In genomic region chr2:39488450-39488849, GRCh38 we compare ENCODE assay signal across 12 cellular contexts. TPM values are rescaled to one million over a fixed set of nuclear protein-coding genes. Genes with fewer than 3 reads are reported as not detected.
DNase-seq lines count a peak whose midpoint lies in the region; ATAC-seq, FAIRE-seq and TF ChIP-seq lines count a peak whose summit lies in the region.
"Had no signal": no experiment of that assay in that cellular context is flagged by ENCODE, and none has a peak within 500 bp of the region (broad histone marks: within the 10 kb centered on the region; RNA-seq: fewer than 3 reads in every experiment).

No MANE protein-coding gene starts in this region.

- H3K27ac ChIP-seq in substantia nigra (ENCODE audit: low read depth, low read length, poor library complexity, severe bottlenecking), result no peak overlapping the region

- H3K9me3 Mint-ChIP-seq in WTC11, result no peaks in the 10 kb centered on the region; the same call in 1 of the 2 replicates

- CTCF ChIA-PET in WTC11 (lab: Charles Lee), result interaction anchor here (0.7 kb wide), 1 partner anchor 57 kb away, joined by 3 read pairs; no protein-coding TSS in a partner anchor

- ATAC-seq in WTC11, result no peak

- DNase-seq in NK-92 treated with Interleukin-12 subunit alpha and Interleukin-12 subunit beta, amount 100 ng/mL, for 24 hours (lab: John Stamatoyannopoulos, UW), result peak; percentile 53
- no peak for DNase-seq in NK-92 (lab: John Stamatoyannopoulos, UW; ENCODE audit: unreplicated experiment)
- DNase-seq in WTC11 (ENCODE audit: low spot score), result no peak
- peak; percentile 75 for DNase-seq in glomerular visceral epithelial cell (ENCODE audit: extremely low spot score)
- DNase-seq in urothelium cell line (ENCODE audit: low spot score), result no peak
- no peak for DNase-seq in substantia nigra (lab: John Stamatoyannopoulos, UW)
- no peak for DNase-seq in hypothalamus (lab: John Stamatoyannopoulos, UW)
- no peak for DNase-seq in stimulated activated CD4-positive, alpha-beta T cell treated with anti-CD3 and anti-CD28 coated beads, Interleukin-4, amount 100 ng/mL, for 4 hours
- DNase-seq: 8988T; activated naive CD4-positive, alpha-beta T cell; effector CD4-positive, alpha-beta T cell; NCI-H1694 had no signal

- peaks cover 50% of the 10 kb centered on the region for H3K4me1 Mint-ChIP-seq in WTC11

- H3K27me3 Mint-ChIP-seq in WTC11 (ENCODE audit: low read depth), result no peaks in the 10 kb centered on the region

- peak overlapping the region; percentile 29; the same call in 1 of the 2 replicates for H3K27ac Mint-ChIP-seq in WTC11

- peaks cover 5% of the 10 kb centered on the region; the same call in 1 of the 2 replicates for H3K36me3 Mint-ChIP-seq in WTC11

- H3K4me3 Mint-ChIP-seq in WTC11, result no peak overlapping the region

- peak; percentile 85 for FAIRE-seq in urothelium cell line (lab: Jason Lieb, UNC)

- POLR2A ChIA-PET in WTC11 (lab: Charles Lee), result no interaction called here

- no peak for TF ChIP-seq CTCF in WTC11 (IDR thresholded peaks at IDR 0.05)

TF ChIP-seq in WTC11, 78 proteins besides CTCF, POLR2A, EP300 and RAD21:
- no peak for TF ChIP-seq GTF2I (CRISPR knock-in tag; conservative IDR thresholded peaks at IDR 0.05)
- TF ChIP-seq GABPB1 (CRISPR knock-in tag; IDR thresholded peaks at IDR 0.05), result peak; percentile 70; the same call in 1 of the 2 replicates
TF ChIP-seq in WTC11: peak in this region for 1.

RNA-seq across cellular contexts. Expression of gene MAP4K3, which starts 51.4 kb away (rescaled TPM):
- total RNA-seq in WTC11 (2021), result 51.6 to 73.2 TPM (median 65.2 TPM) in 3 replicates

Comparison
In these comparisons a context has a peak if more than half of its experiments do, and no peak if none do; other contexts are left out.
1. DNase-seq: peak in NK-92 treated with Interleukin-12 subunit alpha and Interleukin-12 subunit beta, amount 100 ng/mL, for 24 hours (single experiment) and glomerular visceral epithelial cell (single experiment); none in NK-92 (single experiment), WTC11 (single experiment), urothelium cell line (single experiment), substantia nigra (0 of 49), hypothalamus (0 of 51) and stimulated activated CD4-positive, alpha-beta T cell treated with anti-CD3 and anti-CD28 coated beads, Interleukin-4, amount 100 ng/mL, for 4 hours (0 of 2).